ENCODE assay signal across 9 cellular contexts in genomic region chr3:195537995-195538394, GRCh38.
DNase-seq lines count a peak whose midpoint lies in the region; ATAC-seq lines count a peak whose summit lies in the region.
"Had no signal": no experiment of that assay in that cellular context is flagged by ENCODE, and none has a peak within 500 bp of the region (broad histone marks: within the 10 kb centered on the region; RNA-seq: fewer than 3 reads in every experiment).

No MANE protein-coding gene starts in this region.

- peak; percentile 73 for DNase-seq in activated CD4-positive, alpha-beta T cell treated with anti-CD3 and anti-CD28 coated beads for 48 hours
- peak in 2 of 3 donors; percentile 37 to 46 for DNase-seq in stimulated activated CD4-positive, alpha-beta T cell treated with anti-CD3 and anti-CD28 coated beads, TNF-alpha, amount 100 ng/mL, for 48 hours (ENCODE audit: low read depth in 3 of 3)
- DNase-seq in COLO829 (ENCODE audit: low spot score) = no peak
- DNase-seq in EL = no peak
- DNase-seq in DMS79 treated with DMSO at 0.1 percent for 48 hours (lab: John Stamatoyannopoulos, UW) = no peak
- DNase-seq: heart right ventricle, NCI-H69 had no signal

- ATAC-seq in GM19025 (IDR thresholded peaks at IDR 0.05; ENCODE audit: low read depth, unreplicated experiment) (peak; percentile 64), HG02852 (IDR thresholded peaks at IDR 0.05; ENCODE audit: unreplicated experiment) (peak; percentile 68)
- ATAC-seq: heart right ventricle had no signal

Comparison
In these comparisons a context has a peak if more than half of its experiments do, and no peak if none do; other contexts are left out.
1. DNase-seq: peak in activated CD4-positive, alpha-beta T cell treated with anti-CD3 and anti-CD28 coated beads for 48 hours (single experiment) and stimulated activated CD4-positive, alpha-beta T cell treated with anti-CD3 and anti-CD28 coated beads, TNF-alpha, amount 100 ng/mL, for 48 hours (2 of 3); none in COLO829 (single experiment), EL (single experiment) and DMS79 treated with DMSO at 0.1 percent for 48 hours (single experiment).